22 cellular contexts compared by ENCODE assay signal in the genomic region with DNA sequence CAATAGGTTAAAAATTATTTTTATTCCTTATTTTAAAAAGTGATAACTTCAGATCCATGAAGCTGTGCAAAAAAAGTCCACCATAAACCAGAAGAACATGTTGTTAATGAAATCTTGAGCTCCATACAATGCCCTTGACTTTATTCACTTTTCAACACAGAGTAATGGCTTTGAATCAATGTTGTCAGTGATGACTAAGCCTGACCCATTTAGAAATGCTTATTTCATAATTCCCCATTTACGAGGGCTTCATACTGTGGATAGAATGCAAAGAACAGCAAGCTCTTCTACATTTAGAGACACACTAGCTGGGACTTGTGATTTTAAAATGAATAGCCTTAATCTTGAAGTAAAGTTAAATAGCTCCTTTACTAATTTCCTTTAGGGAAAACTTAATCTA. TPM values are rescaled to one million over a fixed set of nuclear protein-coding genes. Genes with fewer than 3 reads are reported as not detected.
A peak's percentile ranks its signal among the peaks of the same experiment; 100 is the strongest.
DNase-seq lines count a peak whose midpoint lies in the region; ATAC-seq and TF ChIP-seq lines count a peak whose summit lies in the region.
"Had no signal": no experiment of that assay in that cellular context is flagged by ENCODE, and none has a peak within 500 bp of the region (broad histone marks: within the 10 kb centered on the region; RNA-seq: fewer than 3 reads in every experiment).

No MANE protein-coding gene starts in this region.

- H3K4me3 ChIP-seq in choroid plexus epithelial cell (ENCODE audit: low read depth, low read length): no peak overlapping the region
- no peak overlapping the region for H3K4me3 ChIP-seq in skeletal muscle cell (ENCODE audit: low read depth, low read length)
- H3K4me3 ChIP-seq: lower lobe of right lung, pancreas had no signal

- no peak for TF ChIP-seq CTCF in choroid plexus epithelial cell (conservative IDR thresholded peaks at IDR 0.05; ENCODE audit: low read depth, low read length)

- peak; percentile 18 for DNase-seq in EH (ENCODE audit: low read depth)
- peak; percentile 32 for DNase-seq in LHCN-M2 (ENCODE audit: low read depth)
- DNase-seq in choroid plexus epithelial cell (ENCODE audit: low read depth): peak; percentile 48
- peak; percentile 28 for DNase-seq in skeletal muscle cell (ENCODE audit: low read depth)
- no peak for DNase-seq in amniotic stem cell (lab: John Stamatoyannopoulos, UW)
- DNase-seq in hippocampal formation (lab: John Stamatoyannopoulos, UW): no peak
- DNase-seq: activated B cell treated with CpG ODN at 0.5 μM for 24 hours; activated CD4-positive, alpha-beta memory T cell treated with anti-CD3 and anti-CD28 coated beads, Interleukin-2, amount 10 ng/mL, durations not matched to agents 7 days and 5 days; activated naive CD4-positive, alpha-beta T cell treated with anti-CD3 and anti-CD28 coated beads, Interleukin-2, amount 50 U/mL, for 16 hours; activated T-cell treated with anti-CD3 and anti-CD28 coated beads, Interleukin-2, amount 50 U/mL, for 4 hours; Calu3; head of caudate nucleus; lower lobe of right lung; MM.1S; NCI-H187 treated with DMSO at 0.1 percent for 48 hours; pancreas; SHP77 treated with DMSO at 0.1 percent for 48 hours; stimulated activated CD4-positive, alpha-beta T cell treated with anti-CD3 and anti-CD28 coated beads, Interleukin-2, amount 100 ng/mL, for 48 hours; T-helper 17 cell had no signal

- no peak for ATAC-seq in GM19467 (IDR thresholded peaks at IDR 0.05; ENCODE audit: unreplicated experiment)
- ATAC-seq: activated T-cell treated with anti-CD3 and anti-CD28 coated beads, Interleukin-2, amount 50 U/mL, for 4 hours; lower lobe of right lung; pancreas; T-helper 17 cell had no signal

RNA-seq across cellular contexts. Expression of a gene that starts 25.7 kb away (rescaled TPM):
- total RNA-seq in LHCN-M2 (2014; rRNA removed): not detected in 2 replicates
- not detected for polyA plus RNA-seq in LHCN-M2 (2012)
- total RNA-seq: activated B cell treated with CpG ODN at 0.5 μM for 24 hours; activated CD4-positive, alpha-beta memory T cell treated with anti-CD3 and anti-CD28 coated beads, Interleukin-2, amount 10 ng/mL, durations not matched to agents 7 days and 5 days; Calu3; dermis microvascular lymphatic vessel endothelial cell; lower lobe of right lung; pancreas; T-helper 17 cell had no signal
- polyA plus RNA-seq: BJ, pancreas had no signal

RNA-seq across cellular contexts. Expression of a gene that starts 33.4 kb away (rescaled TPM):
- not detected in 2 replicates for total RNA-seq in LHCN-M2 (2014; rRNA removed)
- polyA plus RNA-seq in LHCN-M2 (2012): not detected
- total RNA-seq: activated B cell treated with CpG ODN at 0.5 μM for 24 hours; activated CD4-positive, alpha-beta memory T cell treated with anti-CD3 and anti-CD28 coated beads, Interleukin-2, amount 10 ng/mL, durations not matched to agents 7 days and 5 days; activated T-cell treated with anti-CD3 and anti-CD28 coated beads, Interleukin-2, amount 50 U/mL, for 4 hours; Calu3; dermis microvascular lymphatic vessel endothelial cell; lower lobe of right lung; pancreas; T-helper 17 cell had no signal
- polyA plus RNA-seq: BJ, pancreas had no signal

Comparison
In these comparisons a context has a peak if more than half of its experiments do, and no peak if none do; other contexts are left out.
1. DNase-seq: peak in EH (single experiment), LHCN-M2 (single experiment), choroid plexus epithelial cell (single experiment) and skeletal muscle cell (single experiment); none in amniotic stem cell (single experiment) and hippocampal formation (0 of 2).